ENCODE assay signal across 14 cellular contexts in genomic region chr6:78909391-78909790, GRCh38. TPM values are rescaled to one million over a fixed set of nuclear protein-coding genes. Genes with fewer than 3 reads are reported as not detected.
DNase-seq lines count a peak whose midpoint lies in the region; ATAC-seq, FAIRE-seq and TF ChIP-seq lines count a peak whose summit lies in the region.
"Had no signal": no experiment of that assay in that cellular context is flagged by ENCODE, and none has a peak within 500 bp of the region (broad histone marks: within the 10 kb centered on the region; RNA-seq: fewer than 3 reads in every experiment).

No MANE protein-coding gene starts in this region.

- ATAC-seq in HG03159 (IDR thresholded peaks at IDR 0.05; ENCODE audit: unreplicated experiment) (peak; percentile 42), K562 (no peak), GM19452 (IDR thresholded peaks at IDR 0.05; ENCODE audit: unreplicated experiment) (no peak)
- ATAC-seq: HepG2, T-helper 17 cell had no signal

- peak overlapping the region in 6 of 11 experiments; percentile 19 to 58 (median 48); a peak in 9 of 22 replicates for H3K4me2 ChIP-seq in BLaER1 treated with 17β-estradiol and CSF1 and Interleukin-3, amounts not matched to agents 10 nM and 100 nM
- H3K4me2 ChIP-seq in K562 (ENCODE audit: insufficient read depth, low read length) = no peak overlapping the region

- peaks cover 0 to 10% (median 7%) of the 10 kb centered on the region in 11 experiments; a peak in 13 of 22 replicates for H3K9me3 ChIP-seq in BLaER1 treated with 17β-estradiol and CSF1 and Interleukin-3, amounts not matched to agents 10 nM and 100 nM (replicated peaks in 1 of 11)
- H3K9me3 ChIP-seq in K562 (replicated peaks; ENCODE audit: control insufficient read depth, insufficient read depth, low read depth, low read length) = no peaks in the 10 kb centered on the region
- H3K9me3 ChIP-seq: Caco-2, prostate gland had no signal

- H3K9me1 ChIP-seq in K562 (ENCODE audit: control insufficient read depth, insufficient read depth, low read length) = no peaks in the 10 kb centered on the region

- no peak overlapping the region for H3K4me3 ChIP-seq in BLaER1 treated with 17β-estradiol and CSF1 and Interleukin-3, amounts not matched to agents 10 nM and 100 nM
- H3K4me3 ChIP-seq in K562 = no peak overlapping the region
- H3K4me3 ChIP-seq: prostate gland had no signal

- BruUV-seq in K562 (replicated peaks; lab: Mats Ljungman, UMichigan) = no TSS peak

- H3K27ac ChIP-seq in BLaER1 treated with 17β-estradiol and CSF1 and Interleukin-3, amounts not matched to agents 10 nM and 100 nM = peak overlapping the region in 8 of 11 experiments; percentile 12 to 83 (median 64); a peak in 14 of 22 replicates
- H3K27ac ChIP-seq in K562 (ENCODE audit: extremely low read depth, low read depth, low read length) = no peak overlapping the region
- H3K27ac ChIP-seq: prostate gland had no signal

- H3K79me2 ChIP-seq in K562 (ENCODE audit: control insufficient read depth, insufficient read depth, low read length) = no peaks in the 10 kb centered on the region

- CTCF ChIA-PET in K562 (lab: Yijun Ruan, JAX; ENCODE audit: low intra/inter-chr PET ratio) = no interaction called here

- no peaks in the 10 kb centered on the region for H4K20me1 ChIP-seq in BLaER1 treated with 17β-estradiol and CSF1 and Interleukin-3, amounts not matched to agents 10 nM and 100 nM
- no peaks in the 10 kb centered on the region for H4K20me1 ChIP-seq in K562 (replicated peaks; ENCODE audit: control insufficient read depth, insufficient read depth, low read length)

- intact Hi-C loops in K562 (cut with micrococcal nuclease) = no loop called here

- peak overlapping the region in 3 of 11 experiments; percentile 48 to 64 (median 48); a peak in 5 of 22 replicates for H3K9ac ChIP-seq in BLaER1 treated with 17β-estradiol and CSF1 and Interleukin-3, amounts not matched to agents 10 nM and 100 nM
- no peak overlapping the region for H3K9ac ChIP-seq in K562 (ENCODE audit: insufficient read depth in 1 of 2, low read depth in 2 of 2, low read length in 2 of 2)

- TF ChIP-seq EP300 in K562 (IDR thresholded peaks at IDR 0.05; ENCODE audit: low read length) = no peak

- POLR2A ChIA-PET in K562 (lab: Yijun Ruan, JAX) = no interaction called here

- TF ChIP-seq CTCF in K562 (IDR thresholded peaks at IDR 0.05 in 2 of 3, conservative IDR thresholded peaks at IDR 0.05 in 1 of 3; ENCODE audit: insufficient read depth in 2 of 3, low read depth in 1 of 3, low read length in 3 of 3) = no peak

- WGBS in K562 (ENCODE audit: insufficient coverage, low coverage, missing lambda C conversion rate) = 4% methylated on average over 3 of the region's 3 CpGs

- no peak overlapping the region for H2AFZ ChIP-seq in K562 (ENCODE audit: low read depth, low read length)

- no peak for TF ChIP-seq RAD21 in K562 (CRISPR knock-in tag; conservative IDR thresholded peaks at IDR 0.05 in 1 of 2, IDR thresholded peaks at IDR 0.05 in 1 of 2)

- peaks cover 0 to 34% (median 7%) of the 10 kb centered on the region in 10 experiments; a peak in 10 of 20 replicates for H3K4me1 ChIP-seq in BLaER1 treated with 17β-estradiol and CSF1 and Interleukin-3, amounts not matched to agents 10 nM and 100 nM
- H3K4me1 ChIP-seq in K562 (replicated peaks in 1 of 2; ENCODE audit: control insufficient read depth in 2 of 2, insufficient read depth in 2 of 2, low read length in 2 of 2) = peaks cover 0 to 7% of the 10 kb centered on the region in 2 experiments; a peak in 1 of 5 replicates
- H3K4me1 ChIP-seq: Caco-2, prostate gland had no signal

- H3K27me3 ChIP-seq in BLaER1 treated with 17β-estradiol and CSF1 and Interleukin-3, amounts not matched to agents 10 nM and 100 nM = no peaks in the 10 kb centered on the region
- H3K27me3 ChIP-seq in K562 (ENCODE audit: control insufficient read depth in 2 of 2, insufficient read depth in 2 of 2, low read length in 2 of 2) = peaks cover 0 to 6% of the 10 kb centered on the region in 2 experiments; a peak in 1 of 5 replicates

- no peak for FAIRE-seq in K562 (lab: Jason Lieb, UNC)
- FAIRE-seq: colon, HepG2 had no signal

- no peaks in the 10 kb centered on the region for H3K36me3 ChIP-seq in BLaER1 treated with 17β-estradiol and CSF1 and Interleukin-3, amounts not matched to agents 10 nM and 100 nM
- H3K36me3 ChIP-seq in K562 (ENCODE audit: control insufficient read depth, insufficient read depth, low read length) = no peaks in the 10 kb centered on the region
- H3K36me3 ChIP-seq: prostate gland had no signal

- DNase-seq in K562 (ENCODE audit: extremely low read depth in 1 of 4, low spot score in 3 of 4) = no peak
- DNase-seq in medulla oblongata (ENCODE audit: extremely low spot score) = peak; percentile 18
- DNase-seq in activated CD8-positive, alpha-beta memory T cell treated with anti-CD3 and anti-CD28 coated beads, Interleukin-2, amount 50 U/mL, for 4 hours = no peak
- no peak for DNase-seq in DMS53 treated with DMSO at 0.1 percent for 48 hours (lab: John Stamatoyannopoulos, UW; ENCODE audit: unreplicated experiment)
- no peak for DNase-seq in RKO (ENCODE audit: low spot score)
- DNase-seq: activated T-cell treated with anti-CD3 and anti-CD28 coated beads, Interleukin-2, amount 50 U/mL, for 1 hour; Caco-2; T-helper 17 cell had no signal

- no peak for TF ChIP-seq POLR2A in K562 (conservative IDR thresholded peaks at IDR 0.05)

- in situ Hi-C loops in K562 (cut with MboI) = no loop called here

TF ChIP-seq in K562, 482 proteins besides CTCF, POLR2A, EP300 and RAD21:
- TF ChIP-seq SRSF9 (IDR thresholded peaks at IDR 0.05; ENCODE audit: borderline replicate concordance, low read depth, low read length) (no peak), CEBPB (tag; IDR thresholded peaks at IDR 0.05) (peak; percentile 16; the same call in 1 of the 2 replicates)

RNA-seq across cellular contexts. Expression of gene IRAK1BP1, which starts 42.0 kb away (rescaled TPM):
- total RNA-seq in K562 (2011; cell fraction: chromatin; rRNA removed; ENCODE audit: low replicate concordance) = 4.1 and 10.4 TPM in 2 replicates
- 1.7 and 3.8 TPM in 2 replicates for total RNA-seq in K562 (2011; cell fraction: nucleolus; rRNA removed)
- 8.8 and 16.9 TPM in 2 replicates for total RNA-seq in K562 (2011; cell fraction: nucleoplasm; rRNA removed)
- 2.0 and 3.3 TPM in 2 replicates for total RNA-seq in K562 (2014; rRNA removed)
- 3.4 and 3.7 TPM in 2 replicates for total RNA-seq in K562 (2014; rRNA removed; fragmentation: Illumina TruSeq; extraction: Trizol)
- total RNA-seq in K562 (2015; rRNA removed; fragmentation: Illumina TruSeq; extraction: Trizol) = 2.4 and 2.7 TPM in 2 replicates
- total RNA-seq in K562 (2021) = 1.9 and 2.6 TPM in 2 replicates
- 0.66 and 3.3 TPM in 2 replicates for polyA plus RNA-seq in K562 (2011; rRNA removed)
- 0.16 and 0.76 TPM in 2 replicates for polyA plus RNA-seq in K562 (2011; cell fraction: cytosol; rRNA removed)
- 0.79 and 3.4 TPM in 2 replicates for polyA plus RNA-seq in K562 (2011; cell fraction: nucleus; rRNA removed)
- polyA plus RNA-seq in K562 (2012) = 1.4 and 2.4 TPM in 2 replicates
- polyA plus RNA-seq in K562 (2014; fragmentation: Illumina TruSeq; extraction: Trizol) = 1.4 and 3.0 TPM in 2 replicates
- polyA plus RNA-seq in K562 (2014; fragmentation: Nextera tagmentation; extraction: Ambion mirVana) = 1 to 10 TPM; 1.8 to 2.1 TPM
- 1.9 TPM in 2 replicates for polyA plus RNA-seq in K562 (2014; rRNA removed)
- 1.6 and 5.6 TPM in 2 replicates for polyA minus RNA-seq in K562 (2011; rRNA and poly(A)+ RNA removed)
- polyA minus RNA-seq in K562 (2011; cell fraction: cytosol; rRNA and poly(A)+ RNA removed) = 0.76 TPM in 1 of 2 replicates, not detected in the other
- 1.4 and 3.6 TPM in 2 replicates for polyA minus RNA-seq in K562 (2011; cell fraction: nucleus; rRNA and poly(A)+ RNA removed)
